Comparison of ENCODE assay signal across 33 cellular contexts in genomic region chr12:2541805-2542204, GRCh38.
"Had no signal": no experiment of that assay in that cellular context is flagged by ENCODE, and none has a peak within 500 bp of the region (broad histone marks: within the 10 kb centered on the region; RNA-seq: fewer than 3 reads in every experiment).

No MANE protein-coding gene starts in this region.

- H3K27ac ChIP-seq: brain microvascular endothelial cell, coronary artery, dorsolateral prefrontal cortex had no signal

- H3K36me3 Mint-ChIP-seq: activated CD4-positive, alpha-beta memory T cell treated with anti-CD3 and anti-CD28 coated beads for 36 hours; activated naive CD4-positive, alpha-beta T cell treated with anti-CD3 and anti-CD28 coated beads, Interleukin-2, amount 50 U/mL, for 24 hours; activated naive CD8-positive, alpha-beta T cell treated with anti-CD3 and anti-CD28 coated beads, Interleukin-2, amount 10 ng/mL, durations not matched to agents 7 days and 5 days had no signal

- H3K27me3 Mint-ChIP-seq: activated CD4-positive, alpha-beta T cell treated with anti-CD3 and anti-CD28 coated beads, Interleukin-2, amount 10 ng/mL, durations not matched to agents 24 days and 14 days; activated CD8-positive, alpha-beta memory T cell treated with anti-CD3 and anti-CD28 coated beads, Interleukin-2, amount 10 ng/mL, durations not matched to agents 7 days and 5 days; activated naive CD4-positive, alpha-beta T cell treated with anti-CD3 and anti-CD28 coated beads, Interleukin-2, amount 50 U/mL, for 24 hours; activated naive CD8-positive, alpha-beta T cell treated with anti-CD3 and anti-CD28 coated beads, Interleukin-2, amount 10 ng/mL, durations not matched to agents 7 days and 5 days had no signal

- H3K4me1 Mint-ChIP-seq: activated CD4-positive, alpha-beta T cell treated with anti-CD3 and anti-CD28 coated beads for 36 hours; activated naive CD4-positive, alpha-beta T cell treated with anti-CD3 and anti-CD28 coated beads, Interleukin-2, amount 50 U/mL, for 24 hours; central memory CD8-positive, alpha-beta T cell; T-helper 17 cell had no signal

- DNase-seq: activated CD4-positive, alpha-beta memory T cell treated with anti-CD3 and anti-CD28 coated beads for 36 hours; activated CD4-positive, alpha-beta T cell treated with anti-CD3 and anti-CD28 coated beads for 36 hours; activated CD4-positive, alpha-beta T cell treated with anti-CD3 and anti-CD28 coated beads, Interleukin-2, amount 10 ng/mL, durations not matched to agents 24 days and 14 days; activated CD4-positive, CD25-positive, alpha-beta regulatory T cell; activated CD4-positive, CD25-positive, alpha-beta regulatory T cell treated with anti-CD3 and anti-CD28 coated beads, Interleukin-2, amount 50 U/mL, for 72 hours; activated CD8-positive, alpha-beta memory T cell treated with anti-CD3 and anti-CD28 coated beads, Interleukin-2, amount 10 ng/mL, durations not matched to agents 7 days and 5 days; activated CD8-positive, alpha-beta memory T cell treated with anti-CD3 and anti-CD28 coated beads, Interleukin-2, amount 50 U/mL, for 4 hours; activated CD8-positive, alpha-beta T cell treated with anti-CD3 and anti-CD28 coated beads, Interleukin-2, amount 10 ng/mL, durations not matched to agents 7 days and 5 days; activated effector memory CD4-positive, alpha-beta T cell treated with anti-CD3 and anti-CD28 coated beads, Interleukin-2, amount 50 U/mL, for 16 hours; activated naive CD4-positive, alpha-beta T cell treated with anti-CD3 and anti-CD28 coated beads for 36 hours; activated naive CD8-positive, alpha-beta T cell treated with anti-CD3 and anti-CD28 coated beads, Interleukin-2, amount 10 ng/mL, durations not matched to agents 7 days and 5 days; activated T-cell treated with anti-CD3 and anti-CD28 coated beads, Interleukin-2, amount 50 U/mL, for 1 hour; activated T-cell treated with anti-CD3 and anti-CD28 coated beads, Interleukin-2, amount 50 U/mL, for 48 hours; amniotic stem cell; anterior cingulate cortex; brain microvascular endothelial cell; dorsolateral prefrontal cortex; effector memory CD4-positive, alpha-beta T cell; endodermal cell; foreskin fibroblast; T-helper 1 cell; T-helper 17 cell; T1000 had no signal

- H3K4me3 ChIP-seq: coronary artery, dorsolateral prefrontal cortex had no signal

- FAIRE-seq: astrocyte, frontal cortex had no signal

- H3K27ac Mint-ChIP-seq: activated CD4-positive, alpha-beta memory T cell treated with anti-CD3 and anti-CD28 coated beads for 36 hours; activated CD4-positive, alpha-beta T cell treated with anti-CD3 and anti-CD28 coated beads for 36 hours; activated CD4-positive, alpha-beta T cell treated with anti-CD3 and anti-CD28 coated beads, Interleukin-2, amount 10 ng/mL, durations not matched to agents 24 days and 14 days; activated CD8-positive, alpha-beta memory T cell treated with anti-CD3 and anti-CD28 coated beads, Interleukin-2, amount 10 ng/mL, durations not matched to agents 7 days and 5 days; activated CD8-positive, alpha-beta T cell treated with anti-CD3 and anti-CD28 coated beads, Interleukin-2, amount 10 ng/mL, durations not matched to agents 7 days and 5 days; activated naive CD4-positive, alpha-beta T cell treated with anti-CD3 and anti-CD28 coated beads for 36 hours; activated naive CD4-positive, alpha-beta T cell treated with anti-CD3 and anti-CD28 coated beads, Interleukin-2, amount 50 U/mL, for 24 hours; activated naive CD8-positive, alpha-beta T cell treated with anti-CD3 and anti-CD28 coated beads, Interleukin-2, amount 10 ng/mL, durations not matched to agents 7 days and 5 days; activated T-helper 1 cell treated with anti-CD3 and anti-CD28 coated beads, Interleukin-12 subunit alpha, Interleukin-12 subunit beta, Interleukin-2, Interleukin-4 antibody, amounts not matched to agents 30 ng/mL and 10 ng/mL and 1 ng/mL, durations not matched to agents 14 hours and 24 hours and 36 hours; activated T-helper 2 cell treated with anti-CD3 and anti-CD28 coated beads, Interferon-gamma antibody, Interleukin-2, Interleukin-4, amounts not matched to agents 10 μg/mL and 5 μg/mL and 100 μg/mL, durations not matched to agents 14 hours and 24 hours and 36 hours; dendritic cell treated with granulocyte-macrophage colony-stimulating factor and Interleukin-4, amounts not matched to agents 40 ng/mL and 50 ng/mL, for 4 days; T-helper 17 cell; T-helper 2 cell treated with Interferon-gamma antibody and Interleukin-4, amounts not matched to agents 5 μg/mL and 100 μg/mL, for 36 hours had no signal

- H3K4me3 Mint-ChIP-seq: activated CD4-positive, alpha-beta memory T cell treated with anti-CD3 and anti-CD28 coated beads for 36 hours; activated CD4-positive, alpha-beta T cell treated with anti-CD3 and anti-CD28 coated beads for 36 hours; activated CD4-positive, alpha-beta T cell treated with anti-CD3 and anti-CD28 coated beads, Interleukin-2, amount 10 ng/mL, durations not matched to agents 24 days and 14 days; activated CD8-positive, alpha-beta memory T cell treated with anti-CD3 and anti-CD28 coated beads, Interleukin-2, amount 10 ng/mL, durations not matched to agents 7 days and 5 days; activated CD8-positive, alpha-beta T cell treated with anti-CD3 and anti-CD28 coated beads, Interleukin-2, amount 10 ng/mL, durations not matched to agents 7 days and 5 days; activated naive CD4-positive, alpha-beta T cell treated with anti-CD3 and anti-CD28 coated beads for 36 hours; activated naive CD4-positive, alpha-beta T cell treated with anti-CD3 and anti-CD28 coated beads, Interleukin-2, amount 50 U/mL, for 24 hours; activated naive CD8-positive, alpha-beta T cell treated with anti-CD3 and anti-CD28 coated beads, Interleukin-2, amount 10 ng/mL, durations not matched to agents 7 days and 5 days; activated T-helper 1 cell treated with anti-CD3 and anti-CD28 coated beads, Interleukin-12 subunit alpha, Interleukin-12 subunit beta, Interleukin-2, Interleukin-4 antibody, amounts not matched to agents 30 ng/mL and 10 ng/mL and 1 ng/mL, durations not matched to agents 14 hours and 24 hours and 36 hours; central memory CD8-positive, alpha-beta T cell; dendritic cell treated with granulocyte-macrophage colony-stimulating factor and Interleukin-4, amounts not matched to agents 40 ng/mL and 50 ng/mL, for 4 days; endodermal cell; T-helper 17 cell; T-helper 2 cell treated with Interferon-gamma antibody and Interleukin-4, amounts not matched to agents 5 μg/mL and 100 μg/mL, for 36 hours had no signal

- H3K36me3 ChIP-seq: brain microvascular endothelial cell had no signal

- H3K9me3 Mint-ChIP-seq: activated CD4-positive, alpha-beta memory T cell treated with anti-CD3 and anti-CD28 coated beads for 36 hours; activated CD4-positive, alpha-beta T cell treated with anti-CD3 and anti-CD28 coated beads, Interleukin-2, amount 10 ng/mL, durations not matched to agents 24 days and 14 days; activated naive CD4-positive, alpha-beta T cell treated with anti-CD3 and anti-CD28 coated beads for 36 hours; activated naive CD4-positive, alpha-beta T cell treated with anti-CD3 and anti-CD28 coated beads, Interleukin-2, amount 50 U/mL, for 24 hours; activated naive CD8-positive, alpha-beta T cell treated with anti-CD3 and anti-CD28 coated beads, Interleukin-2, amount 10 ng/mL, durations not matched to agents 7 days and 5 days; activated T-helper 1 cell treated with anti-CD3 and anti-CD28 coated beads, Interleukin-12 subunit alpha, Interleukin-12 subunit beta, Interleukin-2, Interleukin-4 antibody, amounts not matched to agents 30 ng/mL and 10 ng/mL and 1 ng/mL, durations not matched to agents 14 hours and 24 hours and 36 hours; activated T-helper 2 cell treated with anti-CD3 and anti-CD28 coated beads, Interferon-gamma antibody, Interleukin-2, Interleukin-4, amounts not matched to agents 10 μg/mL and 5 μg/mL and 100 μg/mL, durations not matched to agents 14 hours and 24 hours and 36 hours; central memory CD8-positive, alpha-beta T cell; dendritic cell treated with granulocyte-macrophage colony-stimulating factor and Interleukin-4, amounts not matched to agents 40 ng/mL and 50 ng/mL, for 4 days; endodermal cell; T-helper 2 cell treated with Interferon-gamma antibody and Interleukin-4, amounts not matched to agents 5 μg/mL and 100 μg/mL, for 36 hours had no signal

- ATAC-seq: activated CD4-positive, alpha-beta T cell treated with anti-CD3 and anti-CD28 coated beads for 36 hours; activated CD8-positive, alpha-beta memory T cell treated with anti-CD3 and anti-CD28 coated beads, Interleukin-2, amount 10 ng/mL, durations not matched to agents 7 days and 5 days; activated CD8-positive, alpha-beta T cell treated with anti-CD3 and anti-CD28 coated beads, Interleukin-2, amount 10 ng/mL, durations not matched to agents 7 days and 5 days; esophagus mucosa; T-helper 17 cell had no signal
